Comparison of ENCODE assay signal across 17 cellular contexts in genomic region chr7:111043533-111043932, GRCh38. TPM values are rescaled to one million over a fixed set of nuclear protein-coding genes. Genes with fewer than 3 reads are reported as not detected.
A peak's percentile ranks its signal among the peaks of the same experiment; 100 is the strongest.
DNase-seq lines count a peak whose midpoint lies in the region; ATAC-seq and TF ChIP-seq lines count a peak whose summit lies in the region.
"Had no signal": no experiment of that assay in that cellular context is flagged by ENCODE, and none has a peak within 500 bp of the region (broad histone marks: within the 10 kb centered on the region; RNA-seq: fewer than 3 reads in every experiment).

No MANE protein-coding gene starts in this region.

- DNase-seq in HPDE6-E6E7 (ENCODE audit: extremely low spot score): no peak
- DNase-seq in type B pancreatic cell (ENCODE audit: extremely low spot score, unreplicated experiment): no peak
- DNase-seq in stimulated activated CD4-positive, alpha-beta T cell treated with anti-CD3 and anti-CD28 coated beads, Interleukin-2, amount 100 ng/mL, for 24 hours: no peak
- DNase-seq: activated CD4-positive, alpha-beta T cell treated with anti-CD3 and anti-CD28 coated beads, Interleukin-2, amount 50 U/mL, for 48 hours; CD8-positive, alpha-beta T cell; Karpas-422; NCI-H187; occipital lobe; SJCRH30; spleen; testis had no signal

- peak; percentile 55 for ATAC-seq in GM19035 (IDR thresholded peaks at IDR 0.05; ENCODE audit: unreplicated experiment)
- ATAC-seq in GM21619 (IDR thresholded peaks at IDR 0.05; ENCODE audit: unreplicated experiment): peak; percentile 99
- ATAC-seq in HG03135 (IDR thresholded peaks at IDR 0.05; ENCODE audit: unreplicated experiment): peak; percentile 98
- ATAC-seq: CD8-positive, alpha-beta T cell had no signal

- H3K4me1 Mint-ChIP-seq in nephron (peaks cover 7% of the 10 kb centered on the region), type B pancreatic cell (ENCODE audit: unreplicated experiment) (no peaks in the 10 kb centered on the region)

- H3K9me3 Mint-ChIP-seq in nephron (no peaks in the 10 kb centered on the region), type B pancreatic cell (peaks cover 4% of the 10 kb centered on the region)
- H3K9me3 Mint-ChIP-seq: CD8-positive, alpha-beta T cell; mesothelial cell of epicardium had no signal

- no peak for TF ChIP-seq CTCF in nephron (IDR thresholded peaks at IDR 0.05; ENCODE audit: unreplicated experiment in 3 of 3)
- TF ChIP-seq CTCF in type B pancreatic cell (conservative IDR thresholded peaks at IDR 0.05): no peak

- H3K4me3 Mint-ChIP-seq in nephron (no peak overlapping the region), type B pancreatic cell (no peak overlapping the region)
- H3K4me3 Mint-ChIP-seq: brain; CD8-positive, alpha-beta T cell; mesothelial cell of epicardium had no signal

- H3K27ac Mint-ChIP-seq in nephron (peak overlapping the region in 2 of 3 experiments; percentile 37 to 50), type B pancreatic cell (no peak overlapping the region)
- H3K27ac Mint-ChIP-seq: brain; CD8-positive, alpha-beta T cell; mesothelial cell of epicardium had no signal

- H3K36me3 Mint-ChIP-seq in nephron (ENCODE audit: low read depth): no peaks in the 10 kb centered on the region
- no peaks in the 10 kb centered on the region for H3K36me3 Mint-ChIP-seq in type B pancreatic cell
- H3K36me3 Mint-ChIP-seq: brain; CD8-positive, alpha-beta T cell; mesothelial cell of epicardium had no signal

- H3K27me3 Mint-ChIP-seq in nephron (ENCODE audit: low read depth) (no peaks in the 10 kb centered on the region), type B pancreatic cell (no peaks in the 10 kb centered on the region)
- H3K27me3 Mint-ChIP-seq: brain had no signal

RNA-seq across cellular contexts. Expression of gene LRRN3, which starts 47.4 kb away (rescaled TPM):
- 4.9 and 12.9 TPM in 2 replicates for total RNA-seq in type B pancreatic cell (ENCODE audit: low replicate concordance)
